Comparison of ENCODE assay signal across 29 cellular contexts in genomic region chr7:11266101-11266500, GRCh38.
"Had no signal": no experiment of that assay in that cellular context is flagged by ENCODE, and none has a peak within 500 bp of the region (broad histone marks: within the 10 kb centered on the region; RNA-seq: fewer than 3 reads in every experiment).

No MANE protein-coding gene starts in this region.

- H3K4me3 Mint-ChIP-seq: stimulated activated effector memory CD8-positive, alpha-beta T cell treated with anti-CD3 and anti-CD28 coated beads, Interleukin-12 subunit alpha, Interleukin-12 subunit beta, amount 100 ng/mL, for 72 hours; stimulated activated memory B cell treated with anti-CD40 and anti-IgM and Interleukin-4, amounts not matched to agents 10 μg/mL and 1 μg/mL and 100 μg/mL, for 72 hours; stimulated activated naive B cell treated with anti-CD40 and anti-IgM and Interleukin-4, amounts not matched to agents 10 μg/mL and 1 μg/mL and 100 μg/mL, for 72 hours; stimulated activated naive CD8-positive, alpha-beta T cell treated with anti-CD3 and anti-CD28 coated beads, Interleukin-15, amount 100 ng/mL, for 72 hours; stimulated activated naive CD8-positive, alpha-beta T cell treated with anti-CD3 and anti-CD28 coated beads, Interleukin-15, Interleukin-2, amounts not matched to agents 100 ng/mL and 50 ng/mL, for 24 hours; type B pancreatic cell had no signal

- H3K36me3 Mint-ChIP-seq: stimulated activated effector memory CD8-positive, alpha-beta T cell treated with anti-CD3 and anti-CD28 coated beads, Interleukin-12 subunit alpha, Interleukin-12 subunit beta, amount 100 ng/mL, for 72 hours; stimulated activated memory B cell treated with anti-CD40 and anti-IgM and Interleukin-4, amounts not matched to agents 10 μg/mL and 1 μg/mL and 100 μg/mL, for 72 hours; stimulated activated naive B cell treated with anti-CD40 and anti-IgM and Interleukin-4, amounts not matched to agents 10 μg/mL and 1 μg/mL and 100 μg/mL, for 72 hours; type B pancreatic cell had no signal

- H3K27me3 Mint-ChIP-seq: stimulated activated memory B cell treated with anti-CD40 and anti-IgM and Interleukin-4, amounts not matched to agents 10 μg/mL and 1 μg/mL and 100 μg/mL, for 72 hours; stimulated activated naive B cell treated with anti-CD40 and anti-IgM and Interleukin-4, amounts not matched to agents 10 μg/mL and 1 μg/mL and 100 μg/mL, for 72 hours; stimulated activated naive CD8-positive, alpha-beta T cell treated with anti-CD3 and anti-CD28 coated beads, Interleukin-15, amount 100 ng/mL, for 72 hours; stimulated activated naive CD8-positive, alpha-beta T cell treated with anti-CD3 and anti-CD28 coated beads, Interleukin-15, Interleukin-2, amounts not matched to agents 100 ng/mL and 50 ng/mL, for 24 hours; type B pancreatic cell had no signal

- H3K27ac ChIP-seq: stomach, suprapubic skin, testis, thoracic aorta, thyroid gland, tibial artery, tibial nerve, transverse colon, upper lobe of left lung, upper lobe of right lung, uterus, vagina had no signal

- H3K4me3 ChIP-seq: stomach, suprapubic skin, testis, thoracic aorta, thyroid gland, tibial artery, tibial nerve, transverse colon, upper lobe of left lung, upper lobe of right lung, uterus, vagina had no signal

- H3K27me3 ChIP-seq: stomach, suprapubic skin, testis, thyroid gland, tibial artery, tibial nerve, transverse colon, upper lobe of left lung, upper lobe of right lung, uterus, vagina had no signal

- FAIRE-seq: urothelium cell line had no signal

- ATAC-seq: stimulated activated effector memory CD8-positive, alpha-beta T cell treated with anti-CD3 and anti-CD28 coated beads, Interleukin-12 subunit alpha, Interleukin-12 subunit beta, amount 100 ng/mL, for 72 hours; stimulated activated memory B cell treated with anti-CD40 and anti-IgM and Interleukin-4, amounts not matched to agents 10 μg/mL and 1 μg/mL and 100 μg/mL, for 72 hours; stimulated activated naive B cell treated with anti-CD40 and anti-IgM and Interleukin-4, amounts not matched to agents 10 μg/mL and 1 μg/mL and 100 μg/mL, for 72 hours; stimulated activated naive CD8-positive, alpha-beta T cell treated with anti-CD3 and anti-CD28 coated beads, Interleukin-15, amount 100 ng/mL, for 72 hours; stimulated activated naive CD8-positive, alpha-beta T cell treated with anti-CD3 and anti-CD28 coated beads, Interleukin-15, Interleukin-2, amounts not matched to agents 100 U/mL and 50 U/mL, for 24 hours; upper lobe of right lung had no signal

- H3K9me3 ChIP-seq: stomach, suprapubic skin, testis, thoracic aorta, thyroid gland, transverse colon, upper lobe of left lung, upper lobe of right lung, uterus, vagina had no signal

- H3K4me1 Mint-ChIP-seq: stimulated activated effector memory CD8-positive, alpha-beta T cell treated with anti-CD3 and anti-CD28 coated beads, Interleukin-12 subunit alpha, Interleukin-12 subunit beta, amount 100 ng/mL, for 72 hours; stimulated activated memory B cell treated with anti-CD40 and anti-IgM and Interleukin-4, amounts not matched to agents 10 μg/mL and 1 μg/mL and 100 μg/mL, for 72 hours; stimulated activated naive B cell treated with anti-CD40 and anti-IgM and Interleukin-4, amounts not matched to agents 10 μg/mL and 1 μg/mL and 100 μg/mL, for 72 hours; stimulated activated naive CD8-positive, alpha-beta T cell treated with anti-CD3 and anti-CD28 coated beads, Interleukin-15, amount 100 ng/mL, for 72 hours had no signal

- DNase-seq: stimulated activated CD4-positive, alpha-beta T cell treated with anti-CD3 and anti-CD28 coated beads, Interleukin-2, amount 100 ng/mL, for 48 hours; stimulated activated CD4-positive, alpha-beta T cell treated with anti-CD3 and anti-CD28 coated beads, Interleukin-4, amount 100 ng/mL, for 1 hour; stimulated activated CD4-positive, alpha-beta T cell treated with anti-CD3 and anti-CD28 coated beads, Interleukin-4, amount 100 ng/mL, for 24 hours; stimulated activated CD4-positive, alpha-beta T cell treated with anti-CD3 and anti-CD28 coated beads, Interleukin-4, amount 100 ng/mL, for 4 hours; stimulated activated CD8-positive, alpha-beta memory T cell treated with anti-CD3 and anti-CD28 coated beads, Interleukin-4, amount 100 ng/mL, for 48 hours; stimulated activated naive B cell treated with anti-CD40 and anti-IgM and Interleukin-4, amounts not matched to agents 10 μg/mL and 1 μg/mL and 100 μg/mL, for 72 hours; stimulated activated naive CD4-positive, alpha-beta T cell; stimulated activated naive CD4-positive, alpha-beta T cell treated with Interleukin-2 at 50 U/mL for 16 hours; stimulated activated naive CD8-positive, alpha-beta T cell treated with anti-CD3 and anti-CD28 coated beads, Interleukin-15, amount 100 ng/mL, for 72 hours; stimulated activated naive CD8-positive, alpha-beta T cell treated with anti-CD3 and anti-CD28 coated beads, Interleukin-15, Interleukin-2, amounts not matched to agents 100 U/mL and 50 U/mL, for 24 hours; stomach; substantia nigra; testis; thyroid gland; tibial artery; transverse colon; trophoblast cell; upper lobe of left lung; upper lobe of right lung; uterus had no signal

- H3K27ac Mint-ChIP-seq: stimulated activated effector memory CD8-positive, alpha-beta T cell treated with anti-CD3 and anti-CD28 coated beads, Interleukin-12 subunit alpha, Interleukin-12 subunit beta, amount 100 ng/mL, for 72 hours; stimulated activated memory B cell treated with anti-CD40 and anti-IgM and Interleukin-4, amounts not matched to agents 10 μg/mL and 1 μg/mL and 100 μg/mL, for 72 hours; stimulated activated naive B cell treated with anti-CD40 and anti-IgM and Interleukin-4, amounts not matched to agents 10 μg/mL and 1 μg/mL and 100 μg/mL, for 72 hours; stimulated activated naive CD8-positive, alpha-beta T cell treated with anti-CD3 and anti-CD28 coated beads, Interleukin-15, amount 100 ng/mL, for 72 hours; stimulated activated naive CD8-positive, alpha-beta T cell treated with anti-CD3 and anti-CD28 coated beads, Interleukin-15, Interleukin-2, amounts not matched to agents 100 ng/mL and 50 ng/mL, for 24 hours; type B pancreatic cell had no signal

- H3K4me1 ChIP-seq: stomach, suprapubic skin, testis, thyroid gland, tibial artery, tibial nerve, transverse colon, upper lobe of left lung, upper lobe of right lung, uterus, vagina had no signal

- H3K36me3 ChIP-seq: stomach, suprapubic skin, thoracic aorta, thyroid gland, tibial artery, tibial nerve, transverse colon, upper lobe of left lung, upper lobe of right lung, uterus, vagina had no signal
